In the genomic region with DNA sequence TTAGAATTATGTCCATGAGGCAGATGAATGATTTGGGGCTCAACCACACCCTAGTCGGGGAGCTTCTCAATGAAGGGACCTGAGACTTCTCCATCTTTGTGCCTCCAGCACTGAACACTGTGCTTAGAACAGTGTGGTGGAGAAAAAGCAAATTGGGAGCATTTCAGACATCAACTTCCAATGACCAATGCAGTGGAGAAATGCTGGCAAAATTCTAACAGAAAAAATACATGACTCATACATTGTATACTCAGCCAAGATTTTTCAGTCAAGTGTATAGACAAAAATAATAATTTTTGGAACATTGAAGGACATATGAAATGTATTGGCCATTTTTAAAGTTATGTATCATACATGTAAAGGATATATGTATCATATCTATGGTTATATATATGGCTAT, we compare ENCODE assay signal across 25 cellular contexts.
"Had no signal": no experiment of that assay in that cellular context is flagged by ENCODE, and none has a peak within 500 bp of the region (broad histone marks: within the 10 kb centered on the region; RNA-seq: fewer than 3 reads in every experiment).

No MANE protein-coding gene starts in this region.

- DNase-seq: colonic mucosa; effector memory CD4-positive, alpha-beta T cell; erythroblast; esophagus squamous epithelium; hypothalamus; immature natural killer cell; left ventricle myocardium superior; lower lobe of right lung; mucosa of descending colon; naive B cell; nephron progenitor cell; nucleus accumbens; right cardiac atrium; sigmoid colon; stimulated activated CD4-positive, alpha-beta T cell treated with anti-CD3 and anti-CD28 coated beads, Interleukin-2, amount 100 ng/mL, for 24 hours; stimulated activated CD4-positive, alpha-beta T cell treated with anti-CD3 and anti-CD28 coated beads, Interleukin-4, amount 100 ng/mL, for 24 hours; stimulated activated naive CD4-positive, alpha-beta T cell treated with Interleukin-2 at 50 U/mL for 16 hours; stomach; thyroid gland; trophoblast cell had no signal

- H3K4me3 ChIP-seq: colonic mucosa, esophagus squamous epithelium, lower lobe of right lung, mucosa of descending colon, prostate gland, sigmoid colon, stomach, thyroid gland, vagina had no signal

- H3K36me3 ChIP-seq: colonic mucosa, esophagus squamous epithelium, lower lobe of right lung, prostate gland, sigmoid colon, stomach, thyroid gland, vagina had no signal

- H3K27ac ChIP-seq: colonic mucosa, esophagus squamous epithelium, lower lobe of right lung, prostate gland, sigmoid colon, stomach, thyroid gland, vagina had no signal

- H3K4me1 ChIP-seq: colonic mucosa, esophagus squamous epithelium, lower lobe of right lung, prostate gland, sigmoid colon, stomach, thyroid gland, vagina had no signal

- H3K27me3 ChIP-seq: colonic mucosa, esophagus squamous epithelium, sigmoid colon, stomach, thyroid gland, vagina had no signal

- H3K27me3 Mint-ChIP-seq: dendritic cell treated with granulocyte-macrophage colony-stimulating factor and Interleukin-4, amounts not matched to agents 40 ng/mL and 50 ng/mL, for 4 days; memory B cell; naive B cell had no signal

- H3K4me1 Mint-ChIP-seq: immature natural killer cell; memory B cell; naive B cell; nephron progenitor cell; stimulated activated effector memory CD8-positive, alpha-beta T cell treated with anti-CD3 and anti-CD28 coated beads, Interleukin-12 subunit alpha, Interleukin-12 subunit beta, amount 100 ng/mL, for 72 hours had no signal

- H3K9me3 ChIP-seq: colonic mucosa, esophagus squamous epithelium, lower lobe of right lung, mucosa of descending colon, prostate gland, sigmoid colon, stomach, thyroid gland, vagina had no signal

- H3K27ac Mint-ChIP-seq: dendritic cell treated with granulocyte-macrophage colony-stimulating factor and Interleukin-4, amounts not matched to agents 40 ng/mL and 50 ng/mL, for 4 days; immature natural killer cell; memory B cell; naive B cell; nephron progenitor cell; stimulated activated effector memory CD8-positive, alpha-beta T cell treated with anti-CD3 and anti-CD28 coated beads, Interleukin-12 subunit alpha, Interleukin-12 subunit beta, amount 100 ng/mL, for 72 hours had no signal

- ATAC-seq: left ventricle myocardium superior; lower lobe of right lung; mucosa of descending colon; right cardiac atrium; stimulated activated effector memory CD8-positive, alpha-beta T cell treated with anti-CD3 and anti-CD28 coated beads, Interleukin-12 subunit alpha, Interleukin-12 subunit beta, amount 100 ng/mL, for 72 hours had no signal

- H3K4me3 Mint-ChIP-seq: dendritic cell treated with granulocyte-macrophage colony-stimulating factor and Interleukin-4, amounts not matched to agents 40 ng/mL and 50 ng/mL, for 4 days; immature natural killer cell; memory B cell; naive B cell; nephron progenitor cell; stimulated activated effector memory CD8-positive, alpha-beta T cell treated with anti-CD3 and anti-CD28 coated beads, Interleukin-12 subunit alpha, Interleukin-12 subunit beta, amount 100 ng/mL, for 72 hours had no signal

- H3K36me3 Mint-ChIP-seq: immature natural killer cell; memory B cell; naive B cell; stimulated activated effector memory CD8-positive, alpha-beta T cell treated with anti-CD3 and anti-CD28 coated beads, Interleukin-12 subunit alpha, Interleukin-12 subunit beta, amount 100 ng/mL, for 72 hours had no signal
